In genomic region chr16:1188781-1189189, GRCh38 we compare ENCODE assay signal across 9 cellular contexts. TPM values are rescaled to one million over a fixed set of nuclear protein-coding genes. Genes with fewer than 3 reads are reported as not detected.
A peak's percentile ranks its signal among the peaks of the same experiment; 100 is the strongest.
DNase-seq lines count a peak whose midpoint lies in the region; ATAC-seq and TF ChIP-seq lines count a peak whose summit lies in the region.
"Had no signal": no experiment of that assay in that cellular context is flagged by ENCODE, and none has a peak within 500 bp of the region (broad histone marks: within the 10 kb centered on the region; RNA-seq: fewer than 3 reads in every experiment).

No MANE protein-coding gene starts in this region.

- no peak for ATAC-seq in GM19351 (IDR thresholded peaks at IDR 0.05; ENCODE audit: unreplicated experiment)

- intact Hi-C loops in stomach (cut with DNase I; ENCODE audit: low total_unique reads): no loop called here

- H3K27me3 ChIP-seq in liver (ENCODE audit: control insufficient read depth in 4 of 4, insufficient read depth in 4 of 4, low read length in 3 of 4) (no peaks in the 10 kb centered on the region), stomach (peaks cover 0 to 9% (median 3%) of the 10 kb centered on the region in 3 donors)

- no peaks in the 10 kb centered on the region for H3K9me3 ChIP-seq in liver (ENCODE audit: control insufficient read depth in 4 of 4, low read length in 3 of 4)
- no peaks in the 10 kb centered on the region for H3K9me3 ChIP-seq in stomach

- no peak overlapping the region for H3K4me3 ChIP-seq in liver (ENCODE audit: low read depth in 1 of 3, low read length in 3 of 3)
- no peak overlapping the region for H3K4me3 ChIP-seq in stomach

- TF ChIP-seq POLR2A in stomach (IDR thresholded peaks at IDR 0.05): no peak

- no peak for TF ChIP-seq EP300 in stomach (IDR thresholded peaks at IDR 0.05)

- peaks cover 26 to 57% (median 43%) of the 10 kb centered on the region in 4 donors for H3K4me1 ChIP-seq in liver (ENCODE audit: control insufficient read depth in 4 of 4, insufficient read depth in 4 of 4, low read length in 3 of 4)
- peaks cover 0 to 29% (median 14%) of the 10 kb centered on the region in 4 donors for H3K4me1 ChIP-seq in stomach

- in situ Hi-C loops in GM13977 (cut with MboI; ENCODE audit: low pct_unique_long_range_greater_than_20kb, low sequenced_read_pairs, unreplicated experiment): no loop called here

- TF ChIP-seq CTCF in GM13977 (IDR thresholded peaks at IDR 0.05; ENCODE audit: extremely low read depth, insufficient read depth, missing control alignments) (no peak), liver (IDR thresholded peaks at IDR 0.05; ENCODE audit: low read depth, low read length, missing input control) (no peak), stomach (IDR thresholded peaks at IDR 0.05) (no peak)

- no peak overlapping the region for H3K27ac ChIP-seq in liver (ENCODE audit: low read depth in 1 of 2, low read length in 2 of 2)
- H3K27ac ChIP-seq in stomach: no peak overlapping the region

- TF ChIP-seq RAD21 in liver (IDR thresholded peaks at IDR 0.05): no peak

- H3K9ac ChIP-seq in liver (ENCODE audit: low read depth in 1 of 2, low read length in 2 of 2): no peak overlapping the region

- H3K36me3 ChIP-seq in liver (ENCODE audit: control insufficient read depth in 4 of 4, insufficient read depth in 3 of 4, low read depth in 1 of 4, low read length in 3 of 4): peaks cover 0 to 2% (median 0%) of the 10 kb centered on the region in 4 donors
- peaks cover 0 to 11% (median 0%) of the 10 kb centered on the region in 4 donors for H3K36me3 ChIP-seq in stomach

- DNase-seq in GM13977 (ENCODE audit: low spot score) (peak; percentile 78), T follicular helper cell (ENCODE audit: low read depth) (peak; percentile 33), astrocyte of the hippocampus (ENCODE audit: low read depth, low spot score) (peak; percentile 79), stomach (peak; percentile 58), amniotic stem cell (lab: John Stamatoyannopoulos, UW) (no peak), NCI-H1436 (lab: John Stamatoyannopoulos, UW) (no peak)

- 49% methylated on average over 14 of the region's 14 CpGs for WGBS in liver
- WGBS in stomach, 5 donors: 32 to 62% (median 39%) methylated on average over 5 to 14 of the region's 14 CpGs

TF ChIP-seq in liver, 16 proteins besides CTCF, POLR2A, EP300 and RAD21:
- TF ChIP-seq REST (IDR thresholded peaks at IDR 0.05): peak; percentile 100
- TF ChIP-seq MAX (IDR thresholded peaks at IDR 0.05): no peak

RNA-seq across cellular contexts. Expression of gene CACNA1H, which starts 35.9 kb away (rescaled TPM):
- total RNA-seq in liver (1 to 10 TPM; 4.2 to 8.5 TPM), stomach (10 to 100 TPM; 15.8 to 49.6 (median 33.3) TPM)
- polyA plus RNA-seq in liver (1 to 10 TPM in 1 of 2 donors, under 1 TPM in 1; 0.21 to 7.9 TPM), stomach (10 to 100 TPM in 1 of 3 donors, 1 to 10 TPM in 2; 1.5 to 14.5 (median 4.2) TPM)

RNA-seq across cellular contexts. Expression of gene TPSG1, which starts 36.3 kb away (rescaled TPM):
- total RNA-seq in liver (not detected), stomach (10 to 100 TPM in 1 of 5 donors, not detected in 4; 22.9 TPM)
- polyA plus RNA-seq in liver (under 1 TPM in 1 of 2 donors, not detected in 1; 0.55 TPM), stomach (1 to 10 TPM in 1 of 3 donors, under 1 TPM in 1, not detected in 1; 0.10 to 1.2 TPM)
- total RNA-seq: epithelial cell of proximal tubule had no signal

RNA-seq across cellular contexts. Expression of gene TPSB2, which starts 41.2 kb away (rescaled TPM):
- under 1 TPM; 0.09 to 0.67 TPM for total RNA-seq in liver
- 10 to 100 TPM in 1 of 2 donors, under 1 TPM in 1; 0.24 to 12.7 TPM for polyA plus RNA-seq in liver
- 100 to 1,000 TPM in 2 of 5 donors, 10 to 100 TPM in 1, 1 to 10 TPM in 1, not detected in 1; 1.8 to 158 (median 70.5) TPM for total RNA-seq in stomach
- polyA plus RNA-seq in stomach: 100 to 1,000 TPM in 1 of 3 donors, 10 to 100 TPM in 2; 19.0 to 164 (median 47.9) TPM
- total RNA-seq: epithelial cell of proximal tubule had no signal

RNA-seq across cellular contexts. Expression of gene TPSAB1, which starts 51.7 kb away (rescaled TPM):
- total RNA-seq in liver: 1 to 10 TPM in 1 of 2 donors, under 1 TPM in 1; 0.23 to 1.1 TPM
- 10 to 100 TPM in 1 of 2 donors, 1 to 10 TPM in 1; 1.4 to 10.8 TPM for polyA plus RNA-seq in liver
- 100 to 1,000 TPM in 3 of 5 donors, 10 to 100 TPM in 2; 15.4 to 202 (median 110) TPM for total RNA-seq in stomach
- 100 to 1,000 TPM in 1 of 3 donors, 10 to 100 TPM in 2; 16.9 to 115 (median 32.1) TPM for polyA plus RNA-seq in stomach
- total RNA-seq: epithelial cell of proximal tubule had no signal

Comparison
In these comparisons a context has a peak if more than half of its experiments do, and no peak if none do; other contexts are left out.
1. DNase-seq: peak in GM13977 (single experiment), T follicular helper cell (single experiment), astrocyte of the hippocampus (single experiment) and stomach (single experiment); none in amniotic stem cell (single experiment) and NCI-H1436 (single experiment).